In the genomic region with DNA sequence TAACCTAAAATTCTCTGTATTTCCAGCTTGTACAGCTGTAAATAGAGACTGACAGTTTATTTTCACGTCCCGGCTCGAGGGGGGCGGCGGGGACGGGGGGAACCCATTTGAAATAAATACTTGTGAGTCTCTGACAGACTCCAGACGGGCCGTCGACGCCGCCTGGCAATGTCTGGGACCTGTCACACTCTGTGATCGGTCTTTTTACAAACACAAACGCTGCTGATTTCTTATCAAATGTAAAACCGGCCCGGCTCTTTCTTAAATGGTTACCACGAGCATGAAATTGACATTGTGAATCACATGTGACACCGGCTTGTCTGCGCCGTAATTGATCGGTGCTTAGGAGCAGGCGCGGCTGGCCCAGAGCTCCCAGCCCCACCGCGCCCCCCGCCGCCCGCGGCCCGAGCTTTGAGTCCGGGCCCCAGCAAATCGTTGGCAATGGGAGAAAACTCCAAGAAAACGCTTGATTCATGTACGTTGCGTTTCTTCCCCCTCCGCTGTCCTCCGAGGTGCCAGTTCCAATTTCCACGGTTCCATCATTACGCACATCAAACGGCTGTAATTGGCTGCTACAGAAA, we compare ENCODE assay signal across 8 cellular contexts. TPM values are rescaled to one million over a fixed set of nuclear protein-coding genes. Genes with fewer than 3 reads are reported as not detected.
A peak's percentile ranks its signal among the peaks of the same experiment; 100 is the strongest.
DNase-seq lines count a peak whose midpoint lies in the region; ATAC-seq and TF ChIP-seq lines count a peak whose summit lies in the region.

No MANE protein-coding gene starts in this region.

- 5 to 7% (median 7%) methylated on average over 39 of the region's 39 CpGs for WGBS in heart left ventricle, 4 donors

- no peak for TF ChIP-seq POLR2A in heart left ventricle (IDR thresholded peaks at IDR 0.05)
- TF ChIP-seq POLR2A in erythroblast (IDR thresholded peaks at IDR 0.05; ENCODE audit: low read length): no peak

- H3K27me3 ChIP-seq in H7 (ENCODE audit: control insufficient read depth, insufficient read depth, low read length) (peaks cover 2% of the 10 kb centered on the region; the same call in 1 of the 2 replicates), heart left ventricle (peaks cover 4 to 85% (median 32%) of the 10 kb centered on the region in 9 donors)

- POLR2A ChIA-PET in WTC11 (lab: Charles Lee): no interaction called here

- no peaks in the 10 kb centered on the region for H3K9me3 ChIP-seq in heart left ventricle

- no peaks in the 10 kb centered on the region for H3K36me3 Mint-ChIP-seq in WTC11

- ATAC-seq in WTC11 (peak; percentile 16; the same call in 1 of the 2 replicates), heart left ventricle (no peak), HG03135 (IDR thresholded peaks at IDR 0.05; ENCODE audit: unreplicated experiment) (no peak)

- H3K27ac ChIP-seq in heart left ventricle: no peak overlapping the region

- intact Hi-C loops in heart left ventricle (cut with DNase I): no loop called here

- no peaks in the 10 kb centered on the region for H3K36me3 ChIP-seq in H7 (replicated peaks; ENCODE audit: control insufficient read depth, insufficient read depth, low read length)
- H3K36me3 ChIP-seq in heart left ventricle: no peaks in the 10 kb centered on the region

- no peaks in the 10 kb centered on the region for H3K4me1 Mint-ChIP-seq in WTC11

- CTCF ChIA-PET in WTC11 (lab: Charles Lee): interaction anchor here (0.6 to 1.3 kb wide), 4 partner anchors 10 to 106 kb away, joined by 3 read pairs; no protein-coding TSS in a partner anchor

- H3K4me3 ChIP-seq in H7 (ENCODE audit: insufficient read depth, low read depth, low read length) (peak overlapping the region; percentile 32; the same call in 1 of the 2 replicates), heart left ventricle (peak overlapping the region in 11 of 12 donors; percentile 21 to 55 (median 44)), retinal pigment epithelial cell (ENCODE audit: low read length) (peak overlapping the region; percentile 29)

- peaks cover 33% of the 10 kb centered on the region for H3K27me3 Mint-ChIP-seq in WTC11 (ENCODE audit: low read depth)

- H3K9me3 Mint-ChIP-seq in WTC11: no peaks in the 10 kb centered on the region

- TF ChIP-seq CTCF in WTC11 (IDR thresholded peaks at IDR 0.05) (no peak), heart left ventricle (IDR thresholded peaks at IDR 0.05) (no peak), retinal pigment epithelial cell (conservative IDR thresholded peaks at IDR 0.05; ENCODE audit: low read depth, low read length) (no peak)

- DNase-seq in H7: peak; percentile 87
- no peak for DNase-seq in WTC11 (ENCODE audit: low spot score)
- DNase-seq in heart left ventricle: peak in 1 of 5 donors; percentile 20
- no peak for DNase-seq in retinal pigment epithelial cell (ENCODE audit: low read depth)
- DNase-seq in NCI-H2196 treated with DMSO at 0.1 percent for 48 hours (lab: John Stamatoyannopoulos, UW; ENCODE audit: unreplicated experiment): no peak
- no peak for DNase-seq in DMS53 (lab: John Stamatoyannopoulos, UW)
- DNase-seq in erythroblast (lab: John Stamatoyannopoulos, UW): no peak

- no peak overlapping the region for H3K27ac Mint-ChIP-seq in WTC11

- peak overlapping the region; percentile 67 for H3K4me3 Mint-ChIP-seq in WTC11

- peaks cover 0 to 13% (median 4%) of the 10 kb centered on the region in 12 donors for H3K4me1 ChIP-seq in heart left ventricle

TF ChIP-seq in WTC11, 78 proteins besides CTCF, POLR2A, EP300 and RAD21:
- no peak for TF ChIP-seq SMAD3 (CRISPR knock-in tag; IDR thresholded peaks at IDR 0.05; ENCODE audit: borderline replicate concordance)
- TF ChIP-seq ZNF423 (CRISPR knock-in tag; IDR thresholded peaks at IDR 0.05): no peak
- no peak for TF ChIP-seq IRF2 (CRISPR knock-in tag; IDR thresholded peaks at IDR 0.05; ENCODE audit: borderline replicate concordance, low read depth)
- no peak for TF ChIP-seq CREM (CRISPR knock-in tag; IDR thresholded peaks at IDR 0.05)
- TF ChIP-seq, protein P1, sequence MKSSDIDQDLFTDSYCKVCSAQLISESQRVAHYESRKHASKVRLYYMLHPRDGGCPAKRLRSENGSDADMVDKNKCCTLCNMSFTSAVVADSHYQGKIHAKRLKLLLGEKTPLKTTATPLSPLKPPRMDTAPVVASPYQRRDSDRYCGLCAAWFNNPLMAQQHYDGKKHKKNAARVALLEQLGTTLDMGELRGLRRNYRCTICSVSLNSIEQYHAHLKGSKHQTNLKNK (CRISPR knock-in tag; IDR thresholded peaks at IDR 0.05): no peak
- no peak for TF ChIP-seq FOXK1 (CRISPR knock-in tag; IDR thresholded peaks at IDR 0.05)
- no peak for TF ChIP-seq NR3C1 (CRISPR knock-in tag; conservative IDR thresholded peaks at IDR 0.05; ENCODE audit: low read depth)
- no peak for TF ChIP-seq NFE2L1 (CRISPR knock-in tag; IDR thresholded peaks at IDR 0.05)
- TF ChIP-seq, protein P2, sequence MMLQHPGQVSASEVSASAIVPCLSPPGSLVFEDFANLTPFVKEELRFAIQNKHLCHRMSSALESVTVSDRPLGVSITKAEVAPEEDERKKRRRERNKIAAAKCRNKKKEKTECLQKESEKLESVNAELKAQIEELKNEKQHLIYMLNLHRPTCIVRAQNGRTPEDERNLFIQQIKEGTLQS (CRISPR knock-in tag; conservative IDR thresholded peaks at IDR 0.05): no peak
- TF ChIP-seq EMX1 (CRISPR knock-in tag; IDR thresholded peaks at IDR 0.05): no peak
- TF ChIP-seq, protein P3, sequence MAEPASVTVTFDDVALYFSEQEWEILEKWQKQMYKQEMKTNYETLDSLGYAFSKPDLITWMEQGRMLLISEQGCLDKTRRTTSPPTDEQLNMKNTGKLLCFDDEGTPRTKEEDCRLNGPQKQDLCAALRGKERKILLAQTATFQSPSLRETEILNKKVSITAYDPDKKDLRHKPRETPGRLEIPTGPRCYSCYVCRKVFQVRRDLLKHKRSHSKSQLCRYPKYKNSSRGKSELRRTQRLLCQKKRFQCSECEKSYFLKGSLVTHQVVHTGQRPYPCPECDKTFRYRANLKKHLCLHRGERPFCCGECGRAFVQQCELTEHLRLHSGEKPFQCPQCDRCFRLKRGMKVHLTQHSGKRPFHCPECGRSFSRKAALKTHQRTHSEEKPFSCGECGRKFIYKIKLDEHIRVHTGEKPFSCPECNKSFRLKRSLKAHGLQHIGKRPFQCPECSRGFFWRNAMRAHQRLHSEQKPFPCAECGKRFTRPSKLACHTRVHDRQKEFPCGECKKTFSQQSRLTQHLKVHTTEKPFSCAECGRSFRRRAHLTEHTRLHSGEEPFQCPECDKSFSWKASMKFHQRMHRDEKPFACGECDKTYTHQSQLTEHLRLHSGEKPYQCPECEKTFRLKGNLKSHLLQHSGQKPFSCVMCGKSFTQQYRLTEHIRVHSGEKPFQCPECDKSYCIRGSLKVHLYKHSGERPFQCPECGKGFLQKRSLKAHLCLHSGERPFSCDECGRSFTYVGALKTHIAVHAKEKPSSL (CRISPR knock-in tag; conservative IDR thresholded peaks at IDR 0.05): no peak
- TF ChIP-seq TEAD1 (CRISPR knock-in tag; IDR thresholded peaks at IDR 0.05): no peak

RNA-seq across cellular contexts. Expression of a gene that starts 57.1 kb away (rescaled TPM):
- total RNA-seq in H7 (2014; rRNA removed; shearing (Covaris generic)): not detected in 2 replicates
- total RNA-seq in WTC11 (2021) (not detected in 3 replicates), heart left ventricle (not detected)
- not detected for polyA plus RNA-seq in heart left ventricle
